In the genomic region with DNA sequence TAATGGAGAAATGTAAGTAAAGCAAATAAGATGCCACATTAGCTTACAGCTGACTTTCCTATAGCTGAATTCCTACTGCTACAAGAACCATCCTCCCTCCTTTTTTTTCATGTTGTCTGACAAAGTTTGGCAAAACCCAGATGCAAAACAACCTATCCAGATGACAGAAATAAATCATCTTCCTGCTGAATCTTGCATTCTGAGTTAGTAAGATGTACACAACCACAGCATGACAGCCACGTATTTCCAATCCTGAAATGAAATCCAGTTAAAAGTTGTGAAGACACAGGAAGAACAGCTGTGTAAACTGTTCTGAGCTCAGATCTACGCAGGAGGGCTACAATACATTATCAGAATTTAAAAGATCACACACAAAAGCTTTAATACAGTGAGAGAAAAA, we compare ENCODE assay signal across 26 cellular contexts.
"Had no signal": no experiment of that assay in that cellular context is flagged by ENCODE, and none has a peak within 500 bp of the region (broad histone marks: within the 10 kb centered on the region; RNA-seq: fewer than 3 reads in every experiment).

No MANE protein-coding gene starts in this region.

- H3K4me1 ChIP-seq: pancreas, prostate gland, uterus had no signal

- H3K9me3 Mint-ChIP-seq: immature natural killer cell; natural killer cell treated with Interleukin-12 subunit alpha and Interleukin-12 subunit beta and Interleukin-15 and Interleukin-18, amount 100 ng/mL, for 72 hours; stimulated activated effector memory CD8-positive, alpha-beta T cell treated with anti-CD3 and anti-CD28 coated beads, Interleukin-12 subunit alpha, Interleukin-12 subunit beta, amount 100 ng/mL, for 72 hours; stimulated activated naive CD8-positive, alpha-beta T cell treated with anti-CD3 and anti-CD28 coated beads, Interleukin-15, Interleukin-2, amounts not matched to agents 100 ng/mL and 50 ng/mL, for 24 hours; type B pancreatic cell had no signal

- H3K36me3 ChIP-seq: uterus had no signal

- H3K27ac ChIP-seq: left ventricle myocardium inferior, pancreas, prostate gland, spleen, suprapubic skin, tibial nerve, uterus had no signal

- H3K27me3 Mint-ChIP-seq: naive thymus-derived CD4-positive, alpha-beta T cell; natural killer cell treated with Interleukin-12 subunit alpha and Interleukin-12 subunit beta and Interleukin-15 and Interleukin-18, amount 100 ng/mL, for 72 hours; stimulated activated naive CD8-positive, alpha-beta T cell treated with anti-CD3 and anti-CD28 coated beads, Interleukin-15, Interleukin-2, amounts not matched to agents 100 ng/mL and 50 ng/mL, for 24 hours; type B pancreatic cell had no signal

- H3K9me3 ChIP-seq: left ventricle myocardium inferior, pancreas, prostate gland, spleen, suprapubic skin, tibial nerve, uterus had no signal

- H3K4me1 Mint-ChIP-seq: mesothelial cell of epicardium; stimulated activated effector memory CD8-positive, alpha-beta T cell treated with anti-CD3 and anti-CD28 coated beads, Interleukin-12 subunit alpha, Interleukin-12 subunit beta, amount 100 ng/mL, for 72 hours had no signal

- H3K4me3 Mint-ChIP-seq: immature natural killer cell; mesothelial cell of epicardium; naive thymus-derived CD4-positive, alpha-beta T cell; natural killer cell treated with Interleukin-12 subunit alpha and Interleukin-12 subunit beta and Interleukin-15 and Interleukin-18, amount 100 ng/mL, for 72 hours; stimulated activated effector memory CD8-positive, alpha-beta T cell treated with anti-CD3 and anti-CD28 coated beads, Interleukin-12 subunit alpha, Interleukin-12 subunit beta, amount 100 ng/mL, for 72 hours; stimulated activated naive CD8-positive, alpha-beta T cell treated with anti-CD3 and anti-CD28 coated beads, Interleukin-15, Interleukin-2, amounts not matched to agents 100 ng/mL and 50 ng/mL, for 24 hours; type B pancreatic cell had no signal

- DNase-seq: hypothalamus; immature natural killer cell; kidney; left colon; left ventricle myocardium inferior; mesendoderm; naive thymus-derived CD4-positive, alpha-beta T cell; pancreas; posterior cingulate gyrus; retina; right cardiac atrium; small intestine; spleen; stimulated activated CD4-positive, alpha-beta T cell treated with anti-CD3 and anti-CD28 coated beads, Interleukin-4, amount 100 ng/mL, for 24 hours; stimulated activated naive CD4-positive, alpha-beta T cell; uterus had no signal

- H3K27me3 ChIP-seq: pancreas, spleen, suprapubic skin, tibial nerve, uterus had no signal

- FAIRE-seq: islet of Langerhans, kidney, pancreas, small intestine had no signal

- H3K4me3 ChIP-seq: left ventricle myocardium inferior, lung, pancreas, prostate gland, spleen, suprapubic skin, tibial nerve, uterus had no signal

- H3K27ac Mint-ChIP-seq: immature natural killer cell; mesothelial cell of epicardium; naive thymus-derived CD4-positive, alpha-beta T cell; stimulated activated effector memory CD8-positive, alpha-beta T cell treated with anti-CD3 and anti-CD28 coated beads, Interleukin-12 subunit alpha, Interleukin-12 subunit beta, amount 100 ng/mL, for 72 hours; stimulated activated naive CD8-positive, alpha-beta T cell treated with anti-CD3 and anti-CD28 coated beads, Interleukin-15, Interleukin-2, amounts not matched to agents 100 ng/mL and 50 ng/mL, for 24 hours; type B pancreatic cell had no signal
